8 cellular contexts compared by ENCODE assay signal in the genomic region with DNA sequence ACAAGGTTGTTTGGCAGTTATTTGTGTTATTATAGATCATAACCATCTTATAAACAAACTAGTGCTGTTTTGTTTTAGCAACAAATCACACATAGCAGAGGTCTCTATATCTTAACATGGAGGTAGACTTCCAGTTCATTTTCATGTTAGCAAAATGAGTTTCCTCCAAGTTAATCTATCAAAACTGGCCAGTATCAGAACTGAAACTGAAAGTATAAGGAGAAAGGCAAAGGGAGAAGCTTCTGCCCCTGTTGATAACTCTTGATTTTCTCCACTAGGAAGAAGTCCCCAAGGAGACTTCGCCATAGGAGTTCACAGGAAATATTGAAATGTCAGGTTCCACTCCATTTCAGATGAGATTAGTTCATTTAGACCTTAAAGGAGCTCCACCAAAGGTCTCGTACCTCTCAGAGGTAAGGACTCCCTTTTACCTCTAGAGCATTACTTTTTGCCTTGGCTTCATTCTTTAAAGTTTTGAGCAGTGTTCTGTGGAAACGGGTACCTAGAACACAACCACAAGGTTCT. TPM values are rescaled to one million over a fixed set of nuclear protein-coding genes. Genes with fewer than 3 reads are reported as not detected.
DNase-seq lines count a peak whose midpoint lies in the region; ATAC-seq, FAIRE-seq and TF ChIP-seq lines count a peak whose summit lies in the region.

No MANE protein-coding gene starts in this region.

- H4K20me1 ChIP-seq in PC-3 (ENCODE audit: low read length): peaks cover 13% of the 10 kb centered on the region; the same call in 1 of the 2 replicates
- no peaks in the 10 kb centered on the region for H4K20me1 ChIP-seq in endothelial cell of umbilical vein (replicated peaks; ENCODE audit: control insufficient read depth, extremely low read depth, insufficient read depth, low read length)

- no peaks in the 10 kb centered on the region for H3K9me3 ChIP-seq in PC-3 (ENCODE audit: low read length)
- H3K9me3 ChIP-seq in endothelial cell of umbilical vein (replicated peaks; ENCODE audit: control insufficient read depth, insufficient read depth, low read length): no peaks in the 10 kb centered on the region
- H3K9me3 ChIP-seq in psoas muscle: peaks cover 4% of the 10 kb centered on the region

- H3K36me3 ChIP-seq in PC-3 (ENCODE audit: low read depth, low read length) (no peaks in the 10 kb centered on the region), endothelial cell of umbilical vein (ENCODE audit: control insufficient read depth in 2 of 2, extremely low read depth in 1 of 2, insufficient read depth in 2 of 2, low read length in 2 of 2) (no peaks in the 10 kb centered on the region), psoas muscle (ENCODE audit: insufficient read depth in 1 of 2, low read depth in 1 of 2) (peaks cover 0 to 38% of the 10 kb centered on the region in 2 donors)

- ATAC-seq in PC-3 (no peak), psoas muscle (no peak), HG03432 (IDR thresholded peaks at IDR 0.05; ENCODE audit: unreplicated experiment) (no peak), HG03095 (IDR thresholded peaks at IDR 0.05; ENCODE audit: unreplicated experiment) (no peak), HG02973 (IDR thresholded peaks at IDR 0.05; ENCODE audit: unreplicated experiment) (no peak), GM19467 (IDR thresholded peaks at IDR 0.05; ENCODE audit: unreplicated experiment) (no peak)

- no peak for FAIRE-seq in endothelial cell of umbilical vein (lab: Jason Lieb, UNC)

- CTCF ChIA-PET in PC-3 (lab: Charles Lee): no interaction called here
- CTCF ChIA-PET in endothelial cell of umbilical vein (lab: Charles Lee): interaction anchor here (1.4 kb wide), 1 partner anchor 12 kb away, joined by 3 read pairs; no protein-coding TSS in a partner anchor

- intact Hi-C loops in PC-3 (cut with micrococcal nuclease): loop anchor here (10.0 kb wide), 1 partner anchor 75 kb away; no protein-coding TSS in a partner anchor
- intact Hi-C loops in endothelial cell of umbilical vein (cut with micrococcal nuclease): loop anchor here (5.0 to 10.0 kb wide), 3 partner anchors 122 to 385 kb away; partner anchors contain the start of genes DCXR and RAC3
- intact Hi-C loops in psoas muscle (cut with DNase I): no loop called here

- H3K27me3 ChIP-seq in PC-3 (ENCODE audit: low read length) (no peaks in the 10 kb centered on the region), endothelial cell of umbilical vein (ENCODE audit: control insufficient read depth in 2 of 2, insufficient read depth in 2 of 2, low read length in 2 of 2) (no peaks in the 10 kb centered on the region), psoas muscle (ENCODE audit: insufficient read depth in 3 of 3, low read length in 2 of 3) (no peaks in the 10 kb centered on the region)

- H3K79me2 ChIP-seq in PC-3 (ENCODE audit: low read length) (peaks cover 6% of the 10 kb centered on the region), endothelial cell of umbilical vein (ENCODE audit: control insufficient read depth, insufficient read depth, low read length) (no peaks in the 10 kb centered on the region)

- dilution Hi-C loops in endothelial cell of umbilical vein (cut with MboI; ENCODE audit: extremely low pct_ligation_motif_present, low sequenced_read_pairs): no loop called here

- 82 to 92% (median 87%) methylated on average over 3 of the region's 3 CpGs for WGBS in psoas muscle, 3 donors

- TF ChIP-seq POLR2A in endothelial cell of umbilical vein (IDR thresholded peaks at IDR 0.05; ENCODE audit: low read depth, low read length): no peak

- H3F3A ChIP-seq in PC-3 (ENCODE audit: low read length, unreplicated experiment): no peaks in the 10 kb centered on the region

- BruUV-seq in PC-3 (replicated peaks; lab: Mats Ljungman, UMichigan) (no TSS peak), endothelial cell of umbilical vein (replicated peaks; lab: Mats Ljungman, UMichigan) (TSS peak; percentile 45)

- H3K27ac ChIP-seq in PC-3 (ENCODE audit: low read length) (no peak overlapping the region), endothelial cell of umbilical vein (ENCODE audit: insufficient read depth, low read depth, low read length) (no peak overlapping the region), psoas muscle (no peak overlapping the region)

- H2AFZ ChIP-seq in PC-3 (ENCODE audit: low read length) (no peak overlapping the region; the same call in 1 of the 2 replicates), endothelial cell of umbilical vein (ENCODE audit: low read depth, low read length) (no peak overlapping the region)

- peak overlapping the region; percentile 88 for H3K4me2 ChIP-seq in PC-3 (ENCODE audit: low read length)
- H3K4me2 ChIP-seq in endothelial cell of umbilical vein (ENCODE audit: insufficient read depth, low read length): no peak overlapping the region

- H3K4me1 ChIP-seq in PC-3 (ENCODE audit: insufficient read depth, low read length): peaks cover 11% of the 10 kb centered on the region
- peaks cover 12% of the 10 kb centered on the region for H3K4me1 ChIP-seq in endothelial cell of umbilical vein (ENCODE audit: control insufficient read depth, extremely low read depth, insufficient read depth, low read length)
- H3K4me1 ChIP-seq in psoas muscle: peaks cover 15% of the 10 kb centered on the region

- H3K9ac ChIP-seq in PC-3 (ENCODE audit: low read length) (peak overlapping the region; percentile 87; the same call in 1 of the 2 replicates), endothelial cell of umbilical vein (replicated peaks; ENCODE audit: extremely low read depth, insufficient read depth, low read length) (no peak overlapping the region)

- TF ChIP-seq CTCF in GM12864 (IDR thresholded peaks at IDR 0.05; ENCODE audit: low read depth, low read length, missing control alignments) (no peak), PC-3 (conservative IDR thresholded peaks at IDR 0.05; ENCODE audit: low read depth, low read length) (no peak), endothelial cell of umbilical vein (IDR thresholded peaks at IDR 0.05; ENCODE audit: extremely low read depth in 1 of 2, insufficient read depth in 1 of 2, low read depth in 1 of 2, low read length in 2 of 2) (no peak), psoas muscle (IDR thresholded peaks at IDR 0.05) (no peak)

- POLR2A ChIA-PET in PC-3 (lab: Charles Lee; ENCODE audit: unreplicated experiment): no interaction called here
- POLR2A ChIA-PET in endothelial cell of umbilical vein (lab: Charles Lee): no interaction called here

- H3K4me3 ChIP-seq in GM12864 (ENCODE audit: low read depth, low read length) (peak overlapping the region; percentile 77; the same call in 1 of the 2 replicates), PC-3 (ENCODE audit: low read length) (peak overlapping the region; percentile 97), endothelial cell of umbilical vein (replicated peaks in 1 of 3; ENCODE audit: insufficient read depth in 1 of 3, low read depth in 1 of 3, low read length in 3 of 3) (no peak overlapping the region), psoas muscle (peak overlapping the region; percentile 92)

- no peaks in the 10 kb centered on the region for H3K9me1 ChIP-seq in endothelial cell of umbilical vein (replicated peaks; ENCODE audit: control insufficient read depth, extremely low read depth, insufficient read depth, low read length)

- no peaks in the 10 kb centered on the region for H3K9me2 ChIP-seq in PC-3 (replicated peaks; ENCODE audit: low read length)

- DNase-seq in GM12864 (ENCODE audit: low read depth): no peak
- DNase-seq in PC-3: peak; percentile 7
- DNase-seq in endothelial cell of umbilical vein (ENCODE audit: low read depth, low spot score): no peak
- DNase-seq in psoas muscle: no peak

RNA-seq across cellular contexts. Expression of gene OGFOD3, which starts 1.1 kb away (rescaled TPM):
- total RNA-seq in PC-3 (2014; rRNA removed): 56.1 and 79.2 TPM in 2 replicates
- total RNA-seq in endothelial cell of umbilical vein: 34.8 and 37.1 TPM in 2 replicates
- polyA plus RNA-seq in endothelial cell of umbilical vein: 31.7 and 34.7 TPM in 2 replicates
- 26.4 and 30.1 TPM in 2 replicates for polyA plus RNA-seq in endothelial cell of umbilical vein (2011; cell fraction: cytosol; rRNA removed)
- 22.4 and 24.2 TPM in 2 replicates for polyA plus RNA-seq in endothelial cell of umbilical vein (2011; cell fraction: nucleus; rRNA removed)
- polyA plus RNA-seq in endothelial cell of umbilical vein (2012): 18.6 and 25.3 TPM in 2 replicates
- polyA minus RNA-seq in endothelial cell of umbilical vein: 20.1 and 24.3 TPM in 2 replicates
- polyA minus RNA-seq in endothelial cell of umbilical vein (2011; cell fraction: cytosol; rRNA and poly(A)+ RNA removed): 10.7 TPM
- 7.6 and 9.7 TPM in 2 replicates for polyA minus RNA-seq in endothelial cell of umbilical vein (2011; cell fraction: nucleus; rRNA and poly(A)+ RNA removed)
- total RNA-seq in psoas muscle: 10 to 100 TPM; 21.2 to 29.3 (median 27.1) TPM
- 10 to 100 TPM; 15.5 to 30.4 (median 24.5) TPM for polyA plus RNA-seq in psoas muscle

RNA-seq across cellular contexts. Expression of gene HEXD, which starts 1.4 kb away (rescaled TPM):
- total RNA-seq in PC-3 (2014; rRNA removed) (12.7 and 18.3 TPM in 2 replicates), endothelial cell of umbilical vein (12.8 and 12.9 TPM in 2 replicates), psoas muscle (10 to 100 TPM; 17.4 to 27.4 (median 23.7) TPM)
- polyA plus RNA-seq in endothelial cell of umbilical vein (18.6 and 23.4 TPM in 2 replicates), psoas muscle (10 to 100 TPM; 19.5 to 29.8 (median 20.9) TPM)
- 5.6 and 11.7 TPM in 2 replicates for polyA plus RNA-seq in endothelial cell of umbilical vein (2011; cell fraction: cytosol; rRNA removed)
- 125 and 135 TPM in 2 replicates for polyA plus RNA-seq in endothelial cell of umbilical vein (2011; cell fraction: nucleus; rRNA removed)
- 7.7 and 14.8 TPM in 2 replicates for polyA plus RNA-seq in endothelial cell of umbilical vein (2012)
- 12.9 and 14.7 TPM in 2 replicates for polyA minus RNA-seq in endothelial cell of umbilical vein
- 11.4 TPM for polyA minus RNA-seq in endothelial cell of umbilical vein (2011; cell fraction: cytosol; rRNA and poly(A)+ RNA removed)
- polyA minus RNA-seq in endothelial cell of umbilical vein (2011; cell fraction: nucleus; rRNA and poly(A)+ RNA removed): 13.1 and 22.2 TPM in 2 replicates

RNA-seq across cellular contexts. Expression of gene CYBC1, which starts 31.0 kb away (rescaled TPM):
- total RNA-seq in PC-3 (2014; rRNA removed) (63.6 and 77.2 TPM in 2 replicates), endothelial cell of umbilical vein (60.6 and 71.8 TPM in 2 replicates), psoas muscle (10 to 100 TPM; 14.5 to 21.4 (median 17.4) TPM)
- polyA plus RNA-seq in endothelial cell of umbilical vein (81.5 and 99.2 TPM in 2 replicates), psoas muscle (10 to 100 TPM; 14.4 to 31.6 (median 24.8) TPM)
- 63.6 and 78.0 TPM in 2 replicates for polyA plus RNA-seq in endothelial cell of umbilical vein (2011; cell fraction: cytosol; rRNA removed)
- 113 and 141 TPM in 2 replicates for polyA plus RNA-seq in endothelial cell of umbilical vein (2011; cell fraction: nucleus; rRNA removed)
- polyA plus RNA-seq in endothelial cell of umbilical vein (2012): 48.5 and 55.4 TPM in 2 replicates
- 67.0 and 67.8 TPM in 2 replicates for polyA minus RNA-seq in endothelial cell of umbilical vein
- polyA minus RNA-seq in endothelial cell of umbilical vein (2011; cell fraction: cytosol; rRNA and poly(A)+ RNA removed): 23.5 TPM
- polyA minus RNA-seq in endothelial cell of umbilical vein (2011; cell fraction: nucleus; rRNA and poly(A)+ RNA removed): 41.6 and 46.8 TPM in 2 replicates

RNA-seq across cellular contexts. Expression of gene NARF, which starts 39.0 kb away (rescaled TPM):
- total RNA-seq in PC-3 (2014; rRNA removed): 59.5 and 64.6 TPM in 2 replicates
- total RNA-seq in endothelial cell of umbilical vein: 83.4 and 85.6 TPM in 2 replicates
- polyA plus RNA-seq in endothelial cell of umbilical vein: 128 and 158 TPM in 2 replicates
- polyA plus RNA-seq in endothelial cell of umbilical vein (2011; cell fraction: cytosol; rRNA removed): 117 and 128 TPM in 2 replicates
- polyA plus RNA-seq in endothelial cell of umbilical vein (2011; cell fraction: nucleus; rRNA removed): 184 and 220 TPM in 2 replicates
- polyA plus RNA-seq in endothelial cell of umbilical vein (2012): 105 and 108 TPM in 2 replicates
- polyA minus RNA-seq in endothelial cell of umbilical vein: 76.0 and 98.9 TPM in 2 replicates
- 33.8 TPM for polyA minus RNA-seq in endothelial cell of umbilical vein (2011; cell fraction: cytosol; rRNA and poly(A)+ RNA removed)
- 55.3 and 56.1 TPM in 2 replicates for polyA minus RNA-seq in endothelial cell of umbilical vein (2011; cell fraction: nucleus; rRNA and poly(A)+ RNA removed)
- total RNA-seq in psoas muscle: 10 to 100 TPM; 32.8 to 56.1 (median 46.0) TPM
- 100 to 1,000 TPM in 1 of 3 donors, 10 to 100 TPM in 2; 37.0 to 129 (median 39.2) TPM for polyA plus RNA-seq in psoas muscle

RNA-seq across cellular contexts. Expression of gene UTS2R, which starts 48.0 kb away (rescaled TPM):
- not detected in 2 replicates for total RNA-seq in PC-3 (2014; rRNA removed)
- not detected in 2 replicates for total RNA-seq in endothelial cell of umbilical vein
- polyA plus RNA-seq in endothelial cell of umbilical vein: not detected in 2 replicates
- polyA plus RNA-seq in endothelial cell of umbilical vein (2011; cell fraction: cytosol; rRNA removed): not detected in 2 replicates
- polyA plus RNA-seq in endothelial cell of umbilical vein (2011; cell fraction: nucleus; rRNA removed): not detected in 2 replicates
- not detected in 2 replicates for polyA plus RNA-seq in endothelial cell of umbilical vein (2012)
- polyA minus RNA-seq in endothelial cell of umbilical vein: not detected in 2 replicates
- polyA minus RNA-seq in endothelial cell of umbilical vein (2011; cell fraction: cytosol; rRNA and poly(A)+ RNA removed): not detected
- polyA minus RNA-seq in endothelial cell of umbilical vein (2011; cell fraction: nucleus; rRNA and poly(A)+ RNA removed): not detected in 2 replicates
- 1 to 10 TPM in 2 of 4 donors, under 1 TPM in 1, not detected in 1; 0.15 to 3.8 (median 1.3) TPM for total RNA-seq in psoas muscle
- polyA plus RNA-seq in psoas muscle: under 1 TPM in 1 of 3 donors, not detected in 2; 0.10 TPM

Comparison
In these comparisons a context has a peak if more than half of its experiments do, and no peak if none do; other contexts are left out.
1. H3K4me3 ChIP-seq: peak in GM12864 (single experiment), PC-3 (single experiment) and psoas muscle (single experiment); none in endothelial cell of umbilical vein (0 of 3).
2. intact Hi-C loops: an anchor here in PC-3 (10.0 kb wide) and endothelial cell of umbilical vein (5.0 to 10.0 kb wide); none called in psoas muscle.